14 cellular contexts compared by ENCODE assay signal in genomic region chr10:97023401-97024180, GRCh38.
DNase-seq lines count a peak whose midpoint lies in the region; ATAC-seq, FAIRE-seq and TF ChIP-seq lines count a peak whose summit lies in the region.
"Had no signal": no experiment of that assay in that cellular context is flagged by ENCODE, and none has a peak within 500 bp of the region (broad histone marks: within the 10 kb centered on the region; RNA-seq: fewer than 3 reads in every experiment).

No MANE protein-coding gene starts in this region.

- no peaks in the 10 kb centered on the region for H3K36me3 ChIP-seq in HepG2 (replicated peaks in 1 of 2; ENCODE audit: control insufficient read depth in 1 of 2, insufficient read depth in 2 of 2, low read length in 2 of 2)
- H3K36me3 ChIP-seq in right lobe of liver: no peaks in the 10 kb centered on the region
- H3K36me3 ChIP-seq in body of pancreas (replicated peaks in 1 of 2; ENCODE audit: insufficient read depth in 1 of 2, low read depth in 2 of 2): no peaks in the 10 kb centered on the region
- H3K36me3 ChIP-seq in kidney (ENCODE audit: control insufficient read depth in 1 of 2, insufficient read depth in 2 of 2, low read length in 2 of 2): no peaks in the 10 kb centered on the region
- H3K36me3 ChIP-seq: transverse colon had no signal

- in situ Hi-C loops in HepG2 (cut with HindIII; ENCODE audit: extremely low pct_ligation_motif_present, low pct_unique_long_range_greater_than_20kb): no loop called here

- TF ChIP-seq EP300 in HepG2 (IDR thresholded peaks at IDR 0.05; ENCODE audit: low read depth in 2 of 2, low read length in 2 of 2) (no peak), HepG2 (CRISPR knock-in tag; IDR thresholded peaks at IDR 0.05; ENCODE audit: borderline replicate concordance) (no peak)

- H3K9me3 Mint-ChIP-seq in endothelial cell (ENCODE audit: unreplicated experiment): no peaks in the 10 kb centered on the region
- H3K9me3 Mint-ChIP-seq: WTC11 had no signal

- H3K4me1 Mint-ChIP-seq in endothelial cell (ENCODE audit: unreplicated experiment): no peaks in the 10 kb centered on the region

- H3K79me2 ChIP-seq in HepG2 (ENCODE audit: insufficient read depth, low read length): no peaks in the 10 kb centered on the region

- POLR2A ChIA-PET in HepG2 (lab: Yijun Ruan, JAX): interaction anchor here (1.2 to 1.6 kb wide), 2 partner anchors 20 to 23 kb away, joined by 3 read pairs; no protein-coding TSS in a partner anchor

- peaks cover 2 to 11% of the 10 kb centered on the region in 2 experiments; a peak in 4 of 5 replicates for H3K27me3 ChIP-seq in HepG2 (ENCODE audit: control insufficient read depth in 1 of 2, insufficient read depth in 2 of 2, low read length in 2 of 2)
- H3K27me3 ChIP-seq in right lobe of liver: no peaks in the 10 kb centered on the region
- H3K27me3 ChIP-seq in body of pancreas: no peaks in the 10 kb centered on the region
- H3K27me3 ChIP-seq: transverse colon had no signal

- H3K4me2 ChIP-seq in HepG2 (ENCODE audit: low read depth, low read length): peak overlapping the region; percentile 46

- TF ChIP-seq RAD21 in HepG2 (CRISPR knock-in tag; IDR thresholded peaks at IDR 0.05): no peak

- TF ChIP-seq POLR2A in HepG2 (IDR thresholded peaks at IDR 0.05; ENCODE audit: insufficient read depth in 1 of 2, low read depth in 2 of 2, low read length in 2 of 2) (no peak), right lobe of liver (IDR thresholded peaks at IDR 0.05) (no peak), body of pancreas (IDR thresholded peaks at IDR 0.05) (no peak)

- H2AFZ ChIP-seq in HepG2 (ENCODE audit: low read length): no peak overlapping the region

- CTCF ChIA-PET in HepG2 (lab: Yijun Ruan, JAX; ENCODE audit: low intra/inter-chr PET ratio, low total read pairs): interaction anchor here (1.5 kb wide), 1 partner anchor 14 kb away, joined by 3 read pairs; no protein-coding TSS in a partner anchor

- BruUV-seq in HepG2 (replicated peaks; lab: Mats Ljungman, UMichigan): no TSS peak

- H3K4me3 Mint-ChIP-seq in endothelial cell (ENCODE audit: unreplicated experiment): no peak overlapping the region
- H3K4me3 Mint-ChIP-seq: WTC11 had no signal

- ATAC-seq in HepG2: no peak
- ATAC-seq in right lobe of liver: no peak
- no peak for ATAC-seq in body of pancreas
- no peak for ATAC-seq in HG03025 (IDR thresholded peaks at IDR 0.05; ENCODE audit: low FRiP score, unreplicated experiment)
- ATAC-seq: WTC11 had no signal

- H3K9ac ChIP-seq in HepG2 (ENCODE audit: insufficient read depth, low read depth, low read length) (no peak overlapping the region), kidney (ENCODE audit: low read length in 2 of 2) (no peak overlapping the region)

- no peaks in the 10 kb centered on the region for H3K36me3 Mint-ChIP-seq in endothelial cell (ENCODE audit: low read depth, unreplicated experiment)
- H3K36me3 Mint-ChIP-seq: WTC11 had no signal

- DNase-seq in HepG2 (ENCODE audit: low spot score) (no peak), right lobe of liver (no peak), body of pancreas (no peak), kidney (no peak), AG20443 (ENCODE audit: low spot score) (no peak), endothelial cell (ENCODE audit: low spot score) (no peak)
- DNase-seq in stimulated activated CD4-positive, alpha-beta T cell treated with anti-CD3 and anti-CD28 coated beads, Interleukin-15, amount 100 ng/mL, for 24 hours: no peak
- DNase-seq: activated CD8-positive, alpha-beta memory T cell treated with anti-CD3 and anti-CD28 coated beads, Interleukin-2, amount 50 U/mL, for 4 hours; DMS 273 treated with DMSO at 0.1 percent for 48 hours; NCI-H2029 treated with DMSO at 0.1 percent for 48 hours; NCI-H82; transverse colon had no signal

- FAIRE-seq in HepG2 (lab: Jason Lieb, UNC) (no peak), kidney (lab: Jason Lieb, UNC) (no peak)

- H3K4me1 ChIP-seq in HepG2 (ENCODE audit: insufficient read depth, low read length): peaks cover 65% of the 10 kb centered on the region
- H3K4me1 ChIP-seq in right lobe of liver: peaks cover 0 to 4% (median 0%) of the 10 kb centered on the region in 4 donors
- H3K4me1 ChIP-seq in body of pancreas: peaks cover 30% of the 10 kb centered on the region
- H3K4me1 ChIP-seq in kidney (ENCODE audit: control insufficient read depth in 1 of 2, insufficient read depth in 1 of 2, low read depth in 1 of 2, low read length in 2 of 2): peaks cover 0 to 7% of the 10 kb centered on the region in 2 donors

- WGBS in HepG2 (ENCODE audit: low lambda C conversion rate): 72% methylated on average over 14 of the region's 14 CpGs
- WGBS in right lobe of liver (ENCODE audit: insufficient coverage, low coverage, low lambda C conversion rate, missing lambda C conversion rate): 76% methylated on average over 14 of the region's 14 CpGs
- WGBS in body of pancreas, 2 donors: 80 to 82% methylated on average over 14 of the region's 14 CpGs

- H4K20me1 ChIP-seq in HepG2 (ENCODE audit: insufficient read depth, low read length): no peaks in the 10 kb centered on the region

- H3K27ac ChIP-seq in HepG2 (ENCODE audit: extremely low read length, insufficient read depth, low read length) (no peak overlapping the region), right lobe of liver (no peak overlapping the region), body of pancreas (peak overlapping the region; percentile 32 to 77 (median 58)), kidney (ENCODE audit: low read depth in 2 of 2, low read length in 2 of 2) (peak overlapping the region; percentile 39 to 60)

- intact Hi-C loops in HepG2 (cut with micrococcal nuclease; ENCODE audit: unreplicated experiment) (loop anchor here (2.0 kb wide), 1 partner anchor 259 kb away; no protein-coding TSS in a partner anchor), right lobe of liver (cut with DNase I) (no loop called here), body of pancreas (cut with DNase I) (loop anchor here (10.0 kb wide), 1 partner anchor 379 kb away; no protein-coding TSS in a partner anchor), kidney (cut with DNase I) (no loop called here)

- peak overlapping the region in 1 of 3 experiments; percentile 11; a peak in 1 of 6 replicates for H3K4me3 ChIP-seq in HepG2 (replicated peaks in 1 of 3; ENCODE audit: insufficient read depth in 1 of 3, low read depth in 2 of 3, low read length in 3 of 3)
- H3K4me3 ChIP-seq in right lobe of liver: no peak overlapping the region
- no peak overlapping the region for H3K4me3 ChIP-seq in body of pancreas
- no peak overlapping the region for H3K4me3 ChIP-seq in kidney (ENCODE audit: low read length in 2 of 2)
- H3K4me3 ChIP-seq: transverse colon had no signal

- H3K27me3 Mint-ChIP-seq in endothelial cell (ENCODE audit: unreplicated experiment): peaks cover 7% of the 10 kb centered on the region

- H3K9me3 ChIP-seq in HepG2 (ENCODE audit: low read length) (no peaks in the 10 kb centered on the region), right lobe of liver (no peaks in the 10 kb centered on the region), body of pancreas (no peaks in the 10 kb centered on the region), kidney (ENCODE audit: control insufficient read depth in 1 of 2, low read length in 2 of 2) (no peaks in the 10 kb centered on the region)
- H3K9me3 ChIP-seq: transverse colon had no signal

- no peak overlapping the region for H3K27ac Mint-ChIP-seq in endothelial cell (ENCODE audit: unreplicated experiment)

- TF ChIP-seq CTCF in HepG2 (CRISPR knock-in tag; IDR thresholded peaks at IDR 0.05) (no peak), right lobe of liver (IDR thresholded peaks at IDR 0.05) (no peak), body of pancreas (IDR thresholded peaks at IDR 0.05) (no peak), kidney (IDR thresholded peaks at IDR 0.05; ENCODE audit: borderline replicate concordance, extremely low read depth, insufficient read depth) (no peak), endothelial cell (IDR thresholded peaks at IDR 0.05; ENCODE audit: unreplicated experiment) (no peak)

TF ChIP-seq in HepG2, 621 proteins besides CTCF, POLR2A, EP300 and RAD21 (continues in another document):
- TF ChIP-seq CENPBD1 (CRISPR knock-in tag; IDR thresholded peaks at IDR 0.05; ENCODE audit: borderline replicate concordance, low read depth): no peak
- no peak for TF ChIP-seq MLXIP (CRISPR knock-in tag; IDR thresholded peaks at IDR 0.05; ENCODE audit: borderline replicate concordance)
- no peak for TF ChIP-seq ZNF713 (CRISPR knock-in tag; IDR thresholded peaks at IDR 0.05)

Comparison
In these comparisons a context has a peak if more than half of its experiments do, and no peak if none do; other contexts are left out.
1. intact Hi-C loops: an anchor here in HepG2 (2.0 kb wide) and body of pancreas (10.0 kb wide); none called in right lobe of liver and kidney.
2. H3K27ac ChIP-seq: peak in body of pancreas (4 of 4) and kidney (2 of 2); none in HepG2 (single experiment) and right lobe of liver (0 of 3).